Comparison of ENCODE assay signal across 13 cellular contexts in genomic region chr2:238929242-238930081, GRCh38.
DNase-seq lines count a peak whose midpoint lies in the region; ATAC-seq and TF ChIP-seq lines count a peak whose summit lies in the region.
"Had no signal": no experiment of that assay in that cellular context is flagged by ENCODE, and none has a peak within 500 bp of the region (broad histone marks: within the 10 kb centered on the region; RNA-seq: fewer than 3 reads in every experiment).

No MANE protein-coding gene starts in this region.

- H3K36me3 ChIP-seq in endodermal cell (ENCODE audit: control insufficient read depth, insufficient read depth, low read length), result no peaks in the 10 kb centered on the region
- no peaks in the 10 kb centered on the region for H3K36me3 ChIP-seq in lower lobe of right lung
- H3K36me3 ChIP-seq: upper lobe of left lung had no signal

- H3K27ac ChIP-seq in endodermal cell (ENCODE audit: low read depth, low read length) (no peak overlapping the region), lower lobe of right lung (no peak overlapping the region)
- H3K27ac ChIP-seq: foreskin keratinocyte had no signal

- peaks cover 12% of the 10 kb centered on the region for H3K27me3 Mint-ChIP-seq in endodermal cell (ENCODE audit: insufficient read depth)

- H3K36me3 Mint-ChIP-seq in endodermal cell (ENCODE audit: low read depth), result no peaks in the 10 kb centered on the region

- no peak overlapping the region for H3K4me3 ChIP-seq in endodermal cell (ENCODE audit: low read length)
- no peak overlapping the region for H3K4me3 ChIP-seq in lower lobe of right lung
- H3K4me3 ChIP-seq: upper lobe of left lung had no signal

- no peaks in the 10 kb centered on the region for H3K4me1 Mint-ChIP-seq in endodermal cell
- H3K4me1 Mint-ChIP-seq: activated CD4-positive, alpha-beta memory T cell treated with anti-CD3 and anti-CD28 coated beads, Interleukin-2, amount 10 ng/mL, durations not matched to agents 7 days and 5 days had no signal

- H3K9ac ChIP-seq in endodermal cell (ENCODE audit: extremely low read depth, low read length, poor library complexity, severe bottlenecking), result no peak overlapping the region

- DNase-seq in RPMI7951 (ENCODE audit: low read depth) (peak; percentile 69), endodermal cell (peak; percentile 42), lower lobe of right lung (no peak), stromal cell of bone marrow (ENCODE audit: low read depth) (peak; percentile 55)
- DNase-seq: activated CD4-positive, alpha-beta memory T cell treated with anti-CD3 and anti-CD28 coated beads, Interleukin-2, amount 10 ng/mL, durations not matched to agents 7 days and 5 days; foreskin keratinocyte; NCI-H2107; stimulated activated CD4-positive, alpha-beta T cell treated with anti-CD3 and anti-CD28 coated beads, Interleukin-4, amount 100 ng/mL, for 1 hour had no signal

- H3K27me3 ChIP-seq in endodermal cell (ENCODE audit: control insufficient read depth, insufficient read depth, low read length, poor library complexity, severe bottlenecking) (peaks cover 4% of the 10 kb centered on the region), lower lobe of right lung (ENCODE audit: low read depth) (no peaks in the 10 kb centered on the region)
- H3K27me3 ChIP-seq: upper lobe of left lung had no signal

- H3K4me1 ChIP-seq in endodermal cell (ENCODE audit: control insufficient read depth, insufficient read depth, low read length), result no peaks in the 10 kb centered on the region
- H3K4me1 ChIP-seq in lower lobe of right lung, result no peaks in the 10 kb centered on the region
- H3K4me1 ChIP-seq: foreskin keratinocyte, upper lobe of left lung had no signal

- no peaks in the 10 kb centered on the region for H3K9me3 Mint-ChIP-seq in endodermal cell
- H3K9me3 Mint-ChIP-seq: activated CD4-positive, alpha-beta memory T cell treated with anti-CD3 and anti-CD28 coated beads, Interleukin-2, amount 10 ng/mL, durations not matched to agents 7 days and 5 days had no signal

- H3K4me3 Mint-ChIP-seq in endodermal cell, result no peak overlapping the region
- H3K4me3 Mint-ChIP-seq: activated CD4-positive, alpha-beta memory T cell treated with anti-CD3 and anti-CD28 coated beads, Interleukin-2, amount 10 ng/mL, durations not matched to agents 7 days and 5 days had no signal

- 86 to 92% methylated on average over 9 to 12 of the region's 12 CpGs for WGBS in endodermal cell (ENCODE audit: insufficient coverage in 1 of 2, insufficient read length in 1 of 2), 2 experiments

- no peak for TF ChIP-seq CTCF in endodermal cell (conservative IDR thresholded peaks at IDR 0.05)
- no peak for TF ChIP-seq CTCF in lower lobe of right lung (IDR thresholded peaks at IDR 0.05)

- no peak overlapping the region for H3K27ac Mint-ChIP-seq in endodermal cell
- H3K27ac Mint-ChIP-seq: activated CD4-positive, alpha-beta memory T cell treated with anti-CD3 and anti-CD28 coated beads, Interleukin-2, amount 10 ng/mL, durations not matched to agents 7 days and 5 days had no signal

- intact Hi-C loops in lower lobe of right lung (cut with DNase I), result no loop called here

- ATAC-seq in lower lobe of right lung (peak; percentile 33 to 61), HG03565 (IDR thresholded peaks at IDR 0.05; ENCODE audit: unreplicated experiment) (no peak), GM18870 (IDR thresholded peaks at IDR 0.05; ENCODE audit: unreplicated experiment) (no peak), GM19452 (IDR thresholded peaks at IDR 0.05; ENCODE audit: unreplicated experiment) (no peak), HG02973 (IDR thresholded peaks at IDR 0.05; ENCODE audit: unreplicated experiment) (no peak)
- ATAC-seq: foreskin keratinocyte had no signal

- H3K9me3 ChIP-seq in endodermal cell (ENCODE audit: control insufficient read depth, low read length) (peaks cover 3% of the 10 kb centered on the region), lower lobe of right lung (peaks cover 8% of the 10 kb centered on the region)

Comparison
In these comparisons a context has a peak if more than half of its experiments do, and no peak if none do; other contexts are left out.
1. ATAC-seq: peak in lower lobe of right lung (2 of 2); none in HG03565 (single experiment), GM18870 (single experiment), GM19452 (single experiment) and HG02973 (single experiment).